In the genomic region with DNA sequence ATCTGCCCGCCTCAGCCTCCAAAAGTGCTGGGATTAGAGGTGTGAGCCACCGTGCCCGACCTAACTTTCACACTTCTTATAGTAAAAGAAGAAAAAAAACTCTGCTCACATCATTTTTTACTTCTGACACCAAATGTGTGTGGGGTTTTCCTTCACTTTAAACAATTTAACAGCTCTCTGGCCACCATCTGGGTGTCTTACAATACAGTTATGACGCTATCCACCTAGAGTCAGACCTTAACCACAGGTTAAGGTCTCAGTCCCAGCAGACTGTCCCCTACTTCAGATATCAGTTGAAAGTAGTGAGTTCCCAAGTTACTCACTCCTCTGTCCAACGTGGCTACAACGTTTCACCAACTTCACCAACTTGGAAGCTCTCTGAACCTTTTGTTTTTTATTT, we compare ENCODE assay signal across 24 cellular contexts. TPM values are rescaled to one million over a fixed set of nuclear protein-coding genes. Genes with fewer than 3 reads are reported as not detected.
DNase-seq lines count a peak whose midpoint lies in the region; ATAC-seq, FAIRE-seq and TF ChIP-seq lines count a peak whose summit lies in the region.
"Had no signal": no experiment of that assay in that cellular context is flagged by ENCODE, and none has a peak within 500 bp of the region (broad histone marks: within the 10 kb centered on the region; RNA-seq: fewer than 3 reads in every experiment).

No MANE protein-coding gene starts in this region.

- no peak for TF ChIP-seq RAD21 in GM12878 (IDR thresholded peaks at IDR 0.05; ENCODE audit: insufficient read depth, low read depth, low read length)
- no peak for TF ChIP-seq RAD21 in K562 (CRISPR knock-in tag; conservative IDR thresholded peaks at IDR 0.05 in 1 of 2, IDR thresholded peaks at IDR 0.05 in 1 of 2)

- H3K9me3 Mint-ChIP-seq in nephron progenitor cell, result no peaks in the 10 kb centered on the region
- H3K9me3 Mint-ChIP-seq in stimulated activated naive B cell treated with anti-CD40 and anti-IgM and Interleukin-4, amounts not matched to agents 10 μg/mL and 1 μg/mL and 100 μg/mL, for 72 hours, result no peaks in the 10 kb centered on the region
- H3K9me3 Mint-ChIP-seq: CD4-positive, alpha-beta T cell; CD8-positive, alpha-beta T cell had no signal

- no peaks in the 10 kb centered on the region; the same call in 2 of the 3 replicates for H3K9me3 ChIP-seq in GM12878 (replicated peaks; ENCODE audit: control insufficient read depth, insufficient read depth, low read length)
- H3K9me3 ChIP-seq in K562 (replicated peaks; ENCODE audit: control insufficient read depth, insufficient read depth, low read depth, low read length), result no peaks in the 10 kb centered on the region
- no peaks in the 10 kb centered on the region for H3K9me3 ChIP-seq in osteoblast (ENCODE audit: low read depth, low read length)
- H3K9me3 ChIP-seq: BLaER1 treated with 17β-estradiol and CSF1 and Interleukin-3, amounts not matched to agents 10 nM and 100 nM; Caco-2 had no signal

- RAD21 ChIA-PET in GM12878 (lab: Charles Lee; ENCODE audit: unreplicated experiment), result interaction anchor here (1.1 to 2.0 kb wide), 2 partner anchors 21 to 81 kb away, joined by 3 to 10 read pairs; no protein-coding TSS in a partner anchor

- CTCF ChIA-PET in GM12878 (lab: Yijun Ruan, JAX), result interaction anchor here (0.6 to 0.9 kb wide), 3 partner anchors 64 to 168 kb away, joined by 3 read pairs; no protein-coding TSS in a partner anchor
- CTCF ChIA-PET in K562 (lab: Yijun Ruan, JAX; ENCODE audit: low intra/inter-chr PET ratio), result no interaction called here

- H3K27ac Mint-ChIP-seq in nephron progenitor cell, result peak overlapping the region; percentile 76
- peak overlapping the region; percentile 25 for H3K27ac Mint-ChIP-seq in stimulated activated naive B cell treated with anti-CD40 and anti-IgM and Interleukin-4, amounts not matched to agents 10 μg/mL and 1 μg/mL and 100 μg/mL, for 72 hours
- H3K27ac Mint-ChIP-seq: B cell; CD4-positive, alpha-beta T cell; CD8-positive, alpha-beta T cell had no signal

- H3K4me1 Mint-ChIP-seq in nephron progenitor cell, result peaks cover 22% of the 10 kb centered on the region
- peaks cover 16 to 41% of the 10 kb centered on the region in 2 donors for H3K4me1 Mint-ChIP-seq in stimulated activated naive B cell treated with anti-CD40 and anti-IgM and Interleukin-4, amounts not matched to agents 10 μg/mL and 1 μg/mL and 100 μg/mL, for 72 hours

- peaks cover 2% of the 10 kb centered on the region for H3K4me1 ChIP-seq in GM12878 (ENCODE audit: control insufficient read depth, insufficient read depth, low read length)
- H3K4me1 ChIP-seq in K562 (replicated peaks in 1 of 2; ENCODE audit: control insufficient read depth in 2 of 2, insufficient read depth in 2 of 2, low read length in 2 of 2), result no peaks in the 10 kb centered on the region; a peak in 1 of 5 replicates
- H3K4me1 ChIP-seq in osteoblast (ENCODE audit: insufficient read depth, low read length), result no peaks in the 10 kb centered on the region
- H3K4me1 ChIP-seq: Caco-2 had no signal

- no peak overlapping the region for H3K4me3 Mint-ChIP-seq in nephron progenitor cell
- no peak overlapping the region for H3K4me3 Mint-ChIP-seq in stimulated activated naive B cell treated with anti-CD40 and anti-IgM and Interleukin-4, amounts not matched to agents 10 μg/mL and 1 μg/mL and 100 μg/mL, for 72 hours
- H3K4me3 Mint-ChIP-seq: B cell; CD4-positive, alpha-beta T cell; CD8-positive, alpha-beta T cell had no signal

- no peaks in the 10 kb centered on the region for H3K9me1 ChIP-seq in K562 (ENCODE audit: control insufficient read depth, insufficient read depth, low read length)

- no peak for DNase-seq in GM12878 (ENCODE audit: low read depth, low spot score)
- no peak for DNase-seq in K562 (ENCODE audit: extremely low read depth in 1 of 4, low spot score in 3 of 4)
- no peak for DNase-seq in nephron progenitor cell
- DNase-seq in stimulated activated naive B cell treated with anti-CD40 and anti-IgM and Interleukin-4, amounts not matched to agents 10 μg/mL and 1 μg/mL and 100 μg/mL, for 72 hours, result no peak
- DNase-seq in osteoblast (ENCODE audit: insufficient read length, low spot score, missing footprints), result no peak
- DNase-seq in T-helper 1 cell, result no peak
- DNase-seq in NCI-H128 (lab: John Stamatoyannopoulos, UW; ENCODE audit: unreplicated experiment), result no peak
- DNase-seq: 8988T; ACHN; AML-193; Caco-2; Calu3; CD4-positive, alpha-beta T cell; CD8-positive, alpha-beta T cell; DMS79 treated with DMSO at 0.1 percent for 48 hours; GF-D8 had no signal

- ATAC-seq in GM12878 (no peak), K562 (0 out of 3 replicates have a peak, but pooled peaks have one; percentile 41)
- no peak for ATAC-seq in stimulated activated naive B cell treated with anti-CD40 and anti-IgM and Interleukin-4, amounts not matched to agents 10 μg/mL and 1 μg/mL and 100 μg/mL, for 72 hours (replicated peaks)
- ATAC-seq: CD8-positive, alpha-beta T cell had no signal

- BruUV-seq in GM12878 (replicated peaks; lab: Mats Ljungman, UMichigan) (no TSS peak), K562 (replicated peaks; lab: Mats Ljungman, UMichigan) (no TSS peak)

- FAIRE-seq in GM12878 (lab: Jason Lieb, UNC), result no peak
- FAIRE-seq in K562 (lab: Jason Lieb, UNC), result no peak
- FAIRE-seq: A204.1, D721Med, G401.6, GM12892, GM18507 had no signal

- H3K27ac ChIP-seq in GM12878 (ENCODE audit: control insufficient read depth, insufficient read depth), result no peak overlapping the region
- H3K27ac ChIP-seq in K562 (ENCODE audit: extremely low read depth, low read depth, low read length), result no peak overlapping the region
- no peak overlapping the region for H3K27ac ChIP-seq in osteoblast (ENCODE audit: low read depth, low read length)
- H3K27ac ChIP-seq: BLaER1 treated with 17β-estradiol and CSF1 and Interleukin-3, amounts not matched to agents 10 nM and 100 nM; C4-2B had no signal

- TF ChIP-seq EP300 in GM12878 (IDR thresholded peaks at IDR 0.05; ENCODE audit: borderline replicate concordance in 1 of 2, control insufficient read depth in 1 of 2, low read depth in 2 of 2, low read length in 2 of 2) (no peak), K562 (IDR thresholded peaks at IDR 0.05; ENCODE audit: low read length) (no peak)

- POLR2A ChIA-PET in GM12878 (lab: Charles Lee) (interaction anchor here (1.0 to 1.7 kb wide), 2 partner anchors 15 to 19 kb away, joined by 3 to 4 read pairs; partner anchors contain the start of gene ATP6V1G1), K562 (lab: Yijun Ruan, JAX) (interaction anchor here (0.6 to 1.2 kb wide), 2 partner anchors 10 to 16 kb away, joined by 3 to 4 read pairs; partner anchors contain the start of gene ATP6V1G1)

- H3K4me2 ChIP-seq in GM12878 (ENCODE audit: control insufficient read depth, insufficient read depth) (no peak overlapping the region), K562 (ENCODE audit: insufficient read depth, low read length) (no peak overlapping the region), osteoblast (ENCODE audit: insufficient read depth, low read length) (no peak overlapping the region)
- H3K4me2 ChIP-seq: BLaER1 treated with 17β-estradiol and CSF1 and Interleukin-3, amounts not matched to agents 10 nM and 100 nM had no signal

- H3K79me2 ChIP-seq in GM12878 (ENCODE audit: control insufficient read depth, insufficient read depth, low read length) (no peaks in the 10 kb centered on the region), K562 (ENCODE audit: control insufficient read depth, insufficient read depth, low read length) (no peaks in the 10 kb centered on the region), osteoblast (ENCODE audit: insufficient read depth, low read length) (no peaks in the 10 kb centered on the region)

- H3K4me3 ChIP-seq in GM12878 (no peak overlapping the region), K562 (no peak overlapping the region), osteoblast (ENCODE audit: insufficient read depth, low read length) (no peak overlapping the region)
- H3K4me3 ChIP-seq: BLaER1 treated with 17β-estradiol and CSF1 and Interleukin-3, amounts not matched to agents 10 nM and 100 nM had no signal

- H3K9ac ChIP-seq in GM12878 (ENCODE audit: control insufficient read depth, insufficient read depth, low read length), result no peak overlapping the region
- no peak overlapping the region for H3K9ac ChIP-seq in K562 (ENCODE audit: insufficient read depth in 1 of 2, low read depth in 2 of 2, low read length in 2 of 2)
- H3K9ac ChIP-seq: BLaER1 treated with 17β-estradiol and CSF1 and Interleukin-3, amounts not matched to agents 10 nM and 100 nM had no signal

- H3K36me3 ChIP-seq in GM12878 (ENCODE audit: control insufficient read depth in 2 of 2, insufficient read depth in 2 of 2, low read length in 1 of 2) (no peaks in the 10 kb centered on the region), K562 (ENCODE audit: control insufficient read depth, insufficient read depth, low read length) (no peaks in the 10 kb centered on the region), osteoblast (ENCODE audit: insufficient read depth, low read length) (no peaks in the 10 kb centered on the region)
- H3K36me3 ChIP-seq: BLaER1 treated with 17β-estradiol and CSF1 and Interleukin-3, amounts not matched to agents 10 nM and 100 nM had no signal

- TF ChIP-seq CTCF in GM12878 (IDR thresholded peaks at IDR 0.05 in 2 of 3, conservative IDR thresholded peaks at IDR 0.05 in 1 of 3; ENCODE audit: control insufficient read depth in 2 of 3, extremely low read depth in 1 of 3, insufficient read depth in 1 of 3, low read depth in 3 of 3, low read length in 3 of 3) (no peak), K562 (IDR thresholded peaks at IDR 0.05 in 2 of 3, conservative IDR thresholded peaks at IDR 0.05 in 1 of 3; ENCODE audit: insufficient read depth in 2 of 3, low read depth in 1 of 3, low read length in 3 of 3) (no peak), nephron progenitor cell (IDR thresholded peaks at IDR 0.05) (no peak), osteoblast (IDR thresholded peaks at IDR 0.05; ENCODE audit: extremely low read depth, low read depth, low read length) (no peak)

- in situ Hi-C loops in GM12878 (cut with MboI) (no loop called here), K562 (cut with MboI) (no loop called here)

- H3K36me3 Mint-ChIP-seq in nephron progenitor cell (ENCODE audit: low read depth), result no peaks in the 10 kb centered on the region
- no peaks in the 10 kb centered on the region for H3K36me3 Mint-ChIP-seq in stimulated activated naive B cell treated with anti-CD40 and anti-IgM and Interleukin-4, amounts not matched to agents 10 μg/mL and 1 μg/mL and 100 μg/mL, for 72 hours
- H3K36me3 Mint-ChIP-seq: CD8-positive, alpha-beta T cell had no signal

- peaks cover 3% of the 10 kb centered on the region for H3K27me3 Mint-ChIP-seq in nephron progenitor cell (ENCODE audit: low read depth, poor library complexity)
- no peaks in the 10 kb centered on the region for H3K27me3 Mint-ChIP-seq in stimulated activated naive B cell treated with anti-CD40 and anti-IgM and Interleukin-4, amounts not matched to agents 10 μg/mL and 1 μg/mL and 100 μg/mL, for 72 hours
- H3K27me3 Mint-ChIP-seq: B cell; CD4-positive, alpha-beta T cell had no signal

- no peaks in the 10 kb centered on the region for H3K27me3 ChIP-seq in GM12878 (replicated peaks in 1 of 2; ENCODE audit: control insufficient read depth in 2 of 2, insufficient read depth in 2 of 2, low read length in 1 of 2)
- H3K27me3 ChIP-seq in K562 (ENCODE audit: control insufficient read depth in 2 of 2, insufficient read depth in 2 of 2, low read length in 2 of 2), result peaks cover 0 to 5% of the 10 kb centered on the region in 2 experiments; a peak in 4 of 5 replicates
- no peaks in the 10 kb centered on the region for H3K27me3 ChIP-seq in osteoblast (ENCODE audit: insufficient read depth, low read length)
- H3K27me3 ChIP-seq: BLaER1 treated with 17β-estradiol and CSF1 and Interleukin-3, amounts not matched to agents 10 nM and 100 nM had no signal

- WGBS in GM12878 (ENCODE audit: insufficient coverage, insufficient replicate concordance, low lambda C conversion rate, missing lambda C conversion rate), result 22% methylated on average over 6 of the region's 6 CpGs
- 15% methylated on average over 6 of the region's 6 CpGs for WGBS in K562 (ENCODE audit: insufficient coverage, low coverage, missing lambda C conversion rate)

- H4K20me1 ChIP-seq in GM12878 (ENCODE audit: control insufficient read depth, insufficient read depth) (no peaks in the 10 kb centered on the region), K562 (replicated peaks; ENCODE audit: control insufficient read depth, insufficient read depth, low read length) (no peaks in the 10 kb centered on the region), osteoblast (ENCODE audit: insufficient read depth, low read length) (no peaks in the 10 kb centered on the region)
- H4K20me1 ChIP-seq: BLaER1 treated with 17β-estradiol and CSF1 and Interleukin-3, amounts not matched to agents 10 nM and 100 nM had no signal

- no peak overlapping the region for H2AFZ ChIP-seq in GM12878 (ENCODE audit: control insufficient read depth, low read depth, low read length)
- no peak overlapping the region for H2AFZ ChIP-seq in K562 (ENCODE audit: low read depth, low read length)
- no peak overlapping the region for H2AFZ ChIP-seq in osteoblast (ENCODE audit: low read length)

- intact Hi-C loops in GM12878 (cut with micrococcal nuclease; ENCODE audit: unreplicated experiment) (no loop called here), K562 (cut with micrococcal nuclease) (no loop called here)

- SMC1A ChIA-PET in GM12878 (lab: Charles Lee; ENCODE audit: uncharacterized antibody, unreplicated experiment), result interaction anchor here (1.5 kb wide), 1 partner anchor 81 kb away, joined by 5 read pairs; no protein-coding TSS in a partner anchor

- no peak for TF ChIP-seq POLR2A in GM12878 (IDR thresholded peaks at IDR 0.05; ENCODE audit: low read depth, low read length)
- TF ChIP-seq POLR2A in K562 (conservative IDR thresholded peaks at IDR 0.05), result no peak

RNA-seq across cellular contexts. Expression of gene ATP6V1G1, which starts 15.4 kb away (rescaled TPM):
- total RNA-seq in GM12878 (2013; cell fraction: nucleolus; rRNA removed), result 26.6 and 27.1 TPM in 2 replicates
- total RNA-seq in GM12878 (2014; rRNA removed) (44.2 and 56.6 TPM in 2 replicates), GM12878 (2014; rRNA removed; fragmentation: Illumina TruSeq; extraction: Trizol) (60.5 TPM in 2 replicates), GM12878 (2021) (34.2 and 36.0 TPM in 2 replicates), K562 (2014; rRNA removed) (153 and 194 TPM in 2 replicates), K562 (2014; rRNA removed; fragmentation: Illumina TruSeq; extraction: Trizol) (136 and 150 TPM in 2 replicates), K562 (2015; rRNA removed; fragmentation: Illumina TruSeq; extraction: Trizol) (151 and 163 TPM in 2 replicates), K562 (2021) (88.4 and 89.9 TPM in 2 replicates), osteoblast (89.6 and 98.8 TPM in 2 replicates)
- 55.7 TPM for polyA plus RNA-seq in GM12878 (2011; ENCODE audit: low read depth)
- polyA plus RNA-seq in GM12878 (2011; rRNA removed) (90.6 and 130 TPM in 2 replicates), GM12878 (2014; fragmentation: Illumina TruSeq; extraction: Trizol) (62.1 and 74.5 TPM in 2 replicates), GM12878 (2014; fragmentation: Nextera tagmentation; extraction: Ambion mirVana) (100 to 1,000 TPM; 162 to 204 TPM), GM12878 (2014; rRNA removed) (50.8 and 54.9 TPM in 2 replicates), GM12878 (2016; fragmentation: Nextera tagmentation; extraction: Ambion mirVana) (10 to 100 TPM; 98.5 to 99.9 TPM), K562 (2011; rRNA removed) (132 and 162 TPM in 2 replicates), K562 (2014; fragmentation: Illumina TruSeq; extraction: Trizol) (168 and 193 TPM in 2 replicates), K562 (2014; fragmentation: Nextera tagmentation; extraction: Ambion mirVana) (100 to 1,000 TPM; 396 to 492 TPM), K562 (2014; rRNA removed) (178 and 199 TPM in 2 replicates)
- 47.3 and 57.4 TPM in 2 replicates for polyA plus RNA-seq in GM12878 (2011; cell fraction: cytosol; rRNA removed)
- polyA plus RNA-seq in GM12878 (2011; cell fraction: nucleus; rRNA removed), result 28.5 TPM in 2 replicates
- polyA plus RNA-seq in GM12878 (2012), result 59.9 and 70.7 TPM in 2 replicates
- polyA minus RNA-seq in GM12878 (2011; rRNA and poly(A)+ RNA removed), result 18.5 and 20.9 TPM in 2 replicates
- polyA minus RNA-seq in GM12878 (2011; cell fraction: cytosol; rRNA and poly(A)+ RNA removed), result 13.6 and 14.6 TPM in 2 replicates
- polyA minus RNA-seq in GM12878 (2011; cell fraction: nucleus; rRNA and poly(A)+ RNA removed), result 13.3 and 24.2 TPM in 2 replicates
- 17.1 and 17.3 TPM in 2 replicates for total RNA-seq in K562 (2011; cell fraction: chromatin; rRNA removed; ENCODE audit: low replicate concordance)
- 25.5 and 28.2 TPM in 2 replicates for total RNA-seq in K562 (2011; cell fraction: nucleolus; rRNA removed)
- total RNA-seq in K562 (2011; cell fraction: nucleoplasm; rRNA removed), result 26.2 and 31.3 TPM in 2 replicates
- 52.4 and 86.8 TPM in 2 replicates for polyA plus RNA-seq in K562 (2011; cell fraction: cytosol; rRNA removed)
- polyA plus RNA-seq in K562 (2011; cell fraction: nucleus; rRNA removed), result 28.2 and 43.9 TPM in 2 replicates
- 129 and 131 TPM in 2 replicates for polyA plus RNA-seq in K562 (2012)
- 50.7 and 52.0 TPM in 2 replicates for polyA minus RNA-seq in K562 (2011; rRNA and poly(A)+ RNA removed)
- 24.8 and 31.6 TPM in 2 replicates for polyA minus RNA-seq in K562 (2011; cell fraction: cytosol; rRNA and poly(A)+ RNA removed)
- 15.2 and 23.8 TPM in 2 replicates for polyA minus RNA-seq in K562 (2011; cell fraction: nucleus; rRNA and poly(A)+ RNA removed)

RNA-seq across cellular contexts. Expression of gene TMEM268, which starts 38.9 kb away (rescaled TPM):
- 111 and 114 TPM in 2 replicates for total RNA-seq in GM12878 (2013; cell fraction: nucleolus; rRNA removed)
- 24.9 and 25.5 TPM in 2 replicates for total RNA-seq in GM12878 (2014; rRNA removed)
- 16.8 and 20.3 TPM in 2 replicates for total RNA-seq in GM12878 (2014; rRNA removed; fragmentation: Illumina TruSeq; extraction: Trizol)
- 27.1 and 32.1 TPM in 2 replicates for total RNA-seq in GM12878 (2021)
- 24.3 TPM for polyA plus RNA-seq in GM12878 (2011; ENCODE audit: low read depth)
- polyA plus RNA-seq in GM12878 (2011; rRNA removed), result 79.5 and 83.7 TPM in 2 replicates
- 41.9 and 55.1 TPM in 2 replicates for polyA plus RNA-seq in GM12878 (2011; cell fraction: cytosol; rRNA removed)
- 33.1 and 33.6 TPM in 2 replicates for polyA plus RNA-seq in GM12878 (2011; cell fraction: nucleus; rRNA removed)
- polyA plus RNA-seq in GM12878 (2012), result 22.2 and 26.9 TPM in 2 replicates
- polyA plus RNA-seq in GM12878 (2014; fragmentation: Illumina TruSeq; extraction: Trizol), result 34.1 and 36.2 TPM in 2 replicates
- 1 to 10 TPM; 3.5 to 6.1 TPM for polyA plus RNA-seq in GM12878 (2014; fragmentation: Nextera tagmentation; extraction: Ambion mirVana)
- 22.5 and 24.0 TPM in 2 replicates for polyA plus RNA-seq in GM12878 (2014; rRNA removed)
- 10 to 100 TPM in 1 of 2 experiments, 1 to 10 TPM in 1; 7.4 to 14.3 TPM for polyA plus RNA-seq in GM12878 (2016; fragmentation: Nextera tagmentation; extraction: Ambion mirVana)
- 65.8 and 85.6 TPM in 2 replicates for polyA minus RNA-seq in GM12878 (2011; rRNA and poly(A)+ RNA removed)
- polyA minus RNA-seq in GM12878 (2011; cell fraction: cytosol; rRNA and poly(A)+ RNA removed), result 19.4 and 26.9 TPM in 2 replicates
- 18.9 and 27.6 TPM in 2 replicates for polyA minus RNA-seq in GM12878 (2011; cell fraction: nucleus; rRNA and poly(A)+ RNA removed)
- 35.2 and 43.1 TPM in 2 replicates for total RNA-seq in K562 (2011; cell fraction: chromatin; rRNA removed; ENCODE audit: low replicate concordance)
- total RNA-seq in K562 (2011; cell fraction: nucleolus; rRNA removed), result 25.1 and 26.3 TPM in 2 replicates
- total RNA-seq in K562 (2011; cell fraction: nucleoplasm; rRNA removed), result 33.6 and 48.1 TPM in 2 replicates
- total RNA-seq in K562 (2014; rRNA removed), result 9.1 and 11.5 TPM in 2 replicates
- 10.0 and 10.8 TPM in 2 replicates for total RNA-seq in K562 (2014; rRNA removed; fragmentation: Illumina TruSeq; extraction: Trizol)
- 7.1 and 8.6 TPM in 2 replicates for total RNA-seq in K562 (2015; rRNA removed; fragmentation: Illumina TruSeq; extraction: Trizol)
- total RNA-seq in K562 (2021), result 14.8 and 17.3 TPM in 2 replicates
- polyA plus RNA-seq in K562 (2011; rRNA removed), result 19.3 and 19.4 TPM in 2 replicates
- polyA plus RNA-seq in K562 (2011; cell fraction: cytosol; rRNA removed), result 10.1 and 20.0 TPM in 2 replicates
- polyA plus RNA-seq in K562 (2011; cell fraction: nucleus; rRNA removed), result 10.2 and 12.8 TPM in 2 replicates
- polyA plus RNA-seq in K562 (2012), result 7.4 and 20.0 TPM in 2 replicates
- polyA plus RNA-seq in K562 (2014; fragmentation: Illumina TruSeq; extraction: Trizol), result 19.4 and 19.6 TPM in 2 replicates
- polyA plus RNA-seq in K562 (2014; fragmentation: Nextera tagmentation; extraction: Ambion mirVana), result 1 to 10 TPM; 2.6 to 2.7 TPM
- polyA plus RNA-seq in K562 (2014; rRNA removed), result 8.4 and 10.5 TPM in 2 replicates
- 19.3 and 23.1 TPM in 2 replicates for polyA minus RNA-seq in K562 (2011; rRNA and poly(A)+ RNA removed)
- polyA minus RNA-seq in K562 (2011; cell fraction: cytosol; rRNA and poly(A)+ RNA removed), result 7.8 and 12.3 TPM in 2 replicates
- 4.7 and 6.6 TPM in 2 replicates for polyA minus RNA-seq in K562 (2011; cell fraction: nucleus; rRNA and poly(A)+ RNA removed)
- 12.3 and 13.8 TPM in 2 replicates for total RNA-seq in osteoblast
